8 cellular contexts compared by ENCODE assay signal in genomic region chr6:106085984-106086832, GRCh38. TPM values are rescaled to one million over a fixed set of nuclear protein-coding genes. Genes with fewer than 3 reads are reported as not detected.
A peak's percentile ranks its signal among the peaks of the same experiment; 100 is the strongest.
DNase-seq lines count a peak whose midpoint lies in the region; ATAC-seq, FAIRE-seq and TF ChIP-seq lines count a peak whose summit lies in the region.

TSS of gene PRDM1 (plus strand) at chr6:106086336. CDS start at chr6:106086554, 218 bp downstream.

- H3K4me1 ChIP-seq in ascending aorta = peaks cover 3 to 6% of the 10 kb centered on the region in 2 donors

- H3K4me3 ChIP-seq in ascending aorta (peak within 1 kb of the TSS; percentile 53 to 64), skeletal muscle cell (ENCODE audit: low read depth, low read length) (peak within 1 kb of the TSS; percentile 62)

- peak; percentile 77 for TF ChIP-seq POLR2A in GM12892 (IDR thresholded peaks at IDR 0.05; ENCODE audit: low read depth, low read length)

- intact Hi-C loops in ascending aorta (cut with DNase I) = loop anchor here (5.0 to 10.0 kb wide), 2 partner anchors 94 to 601 kb away; no protein-coding TSS in a partner anchor

- peak; percentile 94 for FAIRE-seq in GM12892 (lab: Jason Lieb, UNC)

- no peak for TF ChIP-seq CTCF in ascending aorta (IDR thresholded peaks at IDR 0.05)

- peak; percentile 74 for ATAC-seq in HG02678 (IDR thresholded peaks at IDR 0.05; ENCODE audit: unreplicated experiment)

- H3K27me3 ChIP-seq in ascending aorta = no peaks in the 10 kb centered on the region

- DNase-seq in GM12892 (ENCODE audit: insufficient read length) (peak; percentile 50), NCI-H1417 (lab: John Stamatoyannopoulos, UW) (peak; percentile 84 to 93 (median 91)), T-helper 2 cell (peak; percentile 59 to 94 (median 74)), ascending aorta (ENCODE audit: low spot score in 2 of 2) (peak; percentile 45 to 88), iPS DF 19.7 (ENCODE audit: low read depth, low spot score) (peak; percentile 61), skeletal muscle cell (ENCODE audit: low read depth) (no peak), NCI-H1092 treated with DMSO at 0.1 percent for 48 hours (lab: John Stamatoyannopoulos, UW) (no peak)

- H3K27ac ChIP-seq in ascending aorta = peak within 1 kb of the TSS in 1 of 2 donors; percentile 1

- no peaks in the 10 kb centered on the region for H3K9me3 ChIP-seq in ascending aorta

- no peaks in the 10 kb centered on the region for H3K36me3 ChIP-seq in ascending aorta

RNA-seq across cellular contexts. Expression of gene PRDM1, which starts in this region (rescaled TPM):
- 12.7 TPM for polyA plus RNA-seq in GM12892 (2012; ENCODE audit: missing spikeins)
- 0.21 TPM for total RNA-seq in ascending aorta

Comparison
In these comparisons a context has a peak if more than half of its experiments do, and no peak if none do; other contexts are left out.
1. Peak in DNase-seq and H3K4me3 ChIP-seq in ascending aorta; RNA of the gene not detected or under 1 TPM.
2. DNase-seq: peak in GM12892 (single experiment), NCI-H1417 (3 of 3), T-helper 2 cell (5 of 5) and iPS DF 19.7 (single experiment); none in skeletal muscle cell (single experiment) and NCI-H1092 treated with DMSO at 0.1 percent for 48 hours (single experiment).